In the genomic region with DNA sequence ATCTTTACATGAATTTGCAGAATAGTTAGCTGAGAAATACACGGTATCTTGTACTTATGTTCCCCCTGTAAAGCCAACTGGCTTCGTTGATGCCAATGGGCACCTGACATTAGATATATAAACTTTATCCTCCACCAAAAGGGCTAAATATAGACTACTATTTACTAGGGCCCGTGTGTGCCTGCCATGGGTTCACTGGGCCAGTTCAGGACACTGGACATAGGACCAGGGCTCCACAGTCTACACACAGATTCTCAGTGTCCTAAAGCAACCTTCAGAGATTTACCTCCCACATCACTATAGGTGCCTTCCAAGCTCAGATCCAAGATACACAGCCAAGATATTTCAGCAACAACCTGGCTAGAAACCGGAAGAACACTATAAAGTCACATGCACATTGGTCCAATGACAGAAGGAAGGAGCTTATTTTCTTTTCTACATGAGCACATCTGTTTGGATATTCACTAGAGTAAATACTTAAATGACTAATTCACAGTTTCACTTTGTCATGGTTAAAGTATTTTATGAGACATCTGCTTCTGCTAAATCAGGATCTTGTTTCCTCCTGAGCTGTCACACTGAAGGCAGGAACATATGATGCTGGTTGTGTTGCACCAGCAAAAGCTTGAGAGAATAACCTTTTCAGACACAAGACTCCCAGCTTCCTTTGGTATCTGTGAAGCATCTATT, we compare ENCODE assay signal across 9 cellular contexts.
DNase-seq lines count a peak whose midpoint lies in the region; ATAC-seq, FAIRE-seq and TF ChIP-seq lines count a peak whose summit lies in the region.
"Had no signal": no experiment of that assay in that cellular context is flagged by ENCODE, and none has a peak within 500 bp of the region (broad histone marks: within the 10 kb centered on the region; RNA-seq: fewer than 3 reads in every experiment).

No MANE protein-coding gene starts in this region.

- TF ChIP-seq POLR2A in esophagus muscularis mucosa (IDR thresholded peaks at IDR 0.05; ENCODE audit: low read depth) = no peak

- H3K27ac ChIP-seq in kidney (ENCODE audit: low read depth in 2 of 2, low read length in 2 of 2) (no peak overlapping the region), esophagus muscularis mucosa (replicated peaks in 1 of 4) (peak overlapping the region in 1 of 4 donors; percentile 12)
- H3K27ac ChIP-seq: cardiac muscle cell had no signal

- no peaks in the 10 kb centered on the region for H3K9me3 ChIP-seq in kidney (ENCODE audit: control insufficient read depth in 1 of 2, low read length in 2 of 2)
- no peaks in the 10 kb centered on the region for H3K9me3 ChIP-seq in esophagus muscularis mucosa

- H3K9ac ChIP-seq in kidney (ENCODE audit: low read length in 2 of 2) = no peak overlapping the region

- no peak for FAIRE-seq in kidney (lab: Jason Lieb, UNC)

- H3K36me3 Mint-ChIP-seq in natural killer cell = no peaks in the 10 kb centered on the region

- no peaks in the 10 kb centered on the region for H3K4me1 Mint-ChIP-seq in natural killer cell

- DNase-seq in GM04504 (ENCODE audit: low read depth) (peak; percentile 8), LNCaP clone FGC (ENCODE audit: low read depth) (peak; percentile 46), inferior parietal cortex (ENCODE audit: extremely low spot score) (peak; percentile 55), kidney (no peak), natural killer cell (no peak), activated T-cell treated with anti-CD3 and anti-CD28 coated beads for 4 hours (no peak), esophagus muscularis mucosa (ENCODE audit: extremely low spot score) (no peak)

- TF ChIP-seq CTCF in LNCaP clone FGC (IDR thresholded peaks at IDR 0.05; ENCODE audit: control insufficient read depth, extremely low read depth, insufficient read depth) = no peak
- TF ChIP-seq CTCF in kidney (IDR thresholded peaks at IDR 0.05; ENCODE audit: borderline replicate concordance, extremely low read depth, insufficient read depth) = no peak
- no peak for TF ChIP-seq CTCF in natural killer cell (IDR thresholded peaks at IDR 0.05)
- TF ChIP-seq CTCF in esophagus muscularis mucosa (IDR thresholded peaks at IDR 0.05) = no peak

- no peak overlapping the region for H3K4me3 ChIP-seq in LNCaP clone FGC (ENCODE audit: low read depth, low read length)
- no peak overlapping the region for H3K4me3 ChIP-seq in kidney (ENCODE audit: low read length in 2 of 2)
- no peak overlapping the region for H3K4me3 ChIP-seq in esophagus muscularis mucosa
- H3K4me3 ChIP-seq: cardiac muscle cell had no signal

- ATAC-seq in GM21447 (IDR thresholded peaks at IDR 0.05; ENCODE audit: unreplicated experiment) = peak; percentile 87
- no peak for ATAC-seq in natural killer cell

- H3K36me3 ChIP-seq in kidney (ENCODE audit: control insufficient read depth in 1 of 2, insufficient read depth in 2 of 2, low read length in 2 of 2) (no peaks in the 10 kb centered on the region), esophagus muscularis mucosa (no peaks in the 10 kb centered on the region)
- H3K36me3 ChIP-seq: cardiac muscle cell had no signal

- H3K27ac Mint-ChIP-seq in natural killer cell = no peak overlapping the region

- peaks cover 0 to 6% (median 0%) of the 10 kb centered on the region in 4 donors for H3K27me3 ChIP-seq in esophagus muscularis mucosa
- H3K27me3 ChIP-seq: cardiac muscle cell had no signal

- H3K9me3 Mint-ChIP-seq in natural killer cell = no peaks in the 10 kb centered on the region

- intact Hi-C loops in kidney (cut with DNase I) = no loop called here
- intact Hi-C loops in natural killer cell (cut with micrococcal nuclease) = no loop called here
- intact Hi-C loops in esophagus muscularis mucosa (cut with DNase I) = no loop called here

- WGBS in esophagus muscularis mucosa = 72% methylated on average over 4 of the region's 4 CpGs

- no peak overlapping the region for H3K4me3 Mint-ChIP-seq in natural killer cell

- TF ChIP-seq EP300 in esophagus muscularis mucosa (IDR thresholded peaks at IDR 0.05) = no peak

- peaks cover 17 to 78% of the 10 kb centered on the region in 2 donors for H3K27me3 Mint-ChIP-seq in natural killer cell (ENCODE audit: low read depth in 2 of 2)

- H3K4me1 ChIP-seq in kidney (ENCODE audit: control insufficient read depth in 1 of 2, insufficient read depth in 1 of 2, low read depth in 1 of 2, low read length in 2 of 2) = no peaks in the 10 kb centered on the region
- H3K4me1 ChIP-seq in esophagus muscularis mucosa = no peaks in the 10 kb centered on the region

Comparison
In these comparisons a context has a peak if more than half of its experiments do, and no peak if none do; other contexts are left out.
1. DNase-seq: peak in GM04504 (single experiment), LNCaP clone FGC (single experiment) and inferior parietal cortex (single experiment); none in kidney (single experiment), natural killer cell (single experiment), activated T-cell treated with anti-CD3 and anti-CD28 coated beads for 4 hours (single experiment) and esophagus muscularis mucosa (single experiment).